Comparison of ENCODE assay signal across 8 cellular contexts in genomic region chr5:130141689-130142320, GRCh38.
DNase-seq lines count a peak whose midpoint lies in the region; ATAC-seq and TF ChIP-seq lines count a peak whose summit lies in the region.

No MANE protein-coding gene starts in this region.

- H3K4me3 ChIP-seq in OCI-LY1 (ENCODE audit: low read depth, low read length, poor library complexity, severe bottlenecking) = no peak overlapping the region
- no peak overlapping the region for H3K4me3 ChIP-seq in thoracic aorta

- no peaks in the 10 kb centered on the region for H3K4me1 Mint-ChIP-seq in effector memory CD8-positive, alpha-beta T cell (ENCODE audit: low read depth in 2 of 2)
- no peaks in the 10 kb centered on the region for H3K4me1 Mint-ChIP-seq in naive thymus-derived CD8-positive, alpha-beta T cell

- H3K27me3 Mint-ChIP-seq in effector memory CD8-positive, alpha-beta T cell = no peaks in the 10 kb centered on the region
- peaks cover 0 to 9% (median 0%) of the 10 kb centered on the region in 5 donors for H3K27me3 Mint-ChIP-seq in naive thymus-derived CD8-positive, alpha-beta T cell

- no peak overlapping the region for H3K4me2 ChIP-seq in OCI-LY1 (ENCODE audit: low read length)

- peak; percentile 41 for TF ChIP-seq CTCF in OCI-LY1 (IDR thresholded peaks at IDR 0.05; ENCODE audit: low read length)
- peak; percentile 50 for TF ChIP-seq CTCF in thoracic aorta (IDR thresholded peaks at IDR 0.05)

- H3K9me2 ChIP-seq in OCI-LY1 (ENCODE audit: low read depth, low read length) = no peaks in the 10 kb centered on the region

- H3K27ac ChIP-seq in OCI-LY1 (ENCODE audit: low read depth, low read length, poor library complexity, severe bottlenecking) (no peak overlapping the region), thoracic aorta (no peak overlapping the region)

- no peak overlapping the region for H3K27ac Mint-ChIP-seq in effector memory CD8-positive, alpha-beta T cell
- H3K27ac Mint-ChIP-seq in naive thymus-derived CD8-positive, alpha-beta T cell = no peak overlapping the region

- peaks cover 0 to 9% of the 10 kb centered on the region in 2 donors for H3K9me3 Mint-ChIP-seq in effector memory CD8-positive, alpha-beta T cell
- H3K9me3 Mint-ChIP-seq in naive thymus-derived CD8-positive, alpha-beta T cell = peaks cover 0 to 2% (median 0%) of the 10 kb centered on the region in 9 donors

- POLR2A ChIA-PET in naive thymus-derived CD8-positive, alpha-beta T cell (lab: Charles Lee) = no interaction called here

- H3K36me3 ChIP-seq in OCI-LY1 (ENCODE audit: insufficient read depth, low read length) (no peaks in the 10 kb centered on the region), thoracic aorta (no peaks in the 10 kb centered on the region)

- H3K27me3 ChIP-seq in OCI-LY1 (ENCODE audit: insufficient read depth, low read length) (no peaks in the 10 kb centered on the region; the same call in 1 of the 2 replicates), thoracic aorta (replicated peaks; ENCODE audit: insufficient read depth) (no peaks in the 10 kb centered on the region)

- no peak overlapping the region for H3K9ac ChIP-seq in OCI-LY1 (ENCODE audit: low read length)

- no peaks in the 10 kb centered on the region for H4K20me1 ChIP-seq in OCI-LY1 (ENCODE audit: insufficient read depth, low read length)

- H3K36me3 Mint-ChIP-seq in effector memory CD8-positive, alpha-beta T cell (ENCODE audit: insufficient read depth) = no peaks in the 10 kb centered on the region
- no peaks in the 10 kb centered on the region for H3K36me3 Mint-ChIP-seq in naive thymus-derived CD8-positive, alpha-beta T cell

- H3F3A ChIP-seq in OCI-LY1 (ENCODE audit: insufficient read depth, low read length) = no peaks in the 10 kb centered on the region

- H2AFZ ChIP-seq in OCI-LY1 (ENCODE audit: low read length) = no peak overlapping the region

- no peak overlapping the region for H3K4me3 Mint-ChIP-seq in effector memory CD8-positive, alpha-beta T cell
- H3K4me3 Mint-ChIP-seq in naive thymus-derived CD8-positive, alpha-beta T cell = no peak overlapping the region

- no peaks in the 10 kb centered on the region for H3K4me1 ChIP-seq in OCI-LY1 (ENCODE audit: insufficient read depth, low read length, severe bottlenecking)
- peaks cover 7 to 28% of the 10 kb centered on the region in 2 donors for H3K4me1 ChIP-seq in thoracic aorta (ENCODE audit: control insufficient read depth in 1 of 2, low read depth in 2 of 2)

- H3K9me3 ChIP-seq in OCI-LY1 (ENCODE audit: low read length) (no peaks in the 10 kb centered on the region), thoracic aorta (no peaks in the 10 kb centered on the region)

- peak; percentile 9 for DNase-seq in stimulated activated CD4-positive, alpha-beta T cell treated with anti-CD3 and anti-CD28 coated beads, Interleukin-1b, Interleukin-23, amount 100 ng/mL, for 48 hours
- no peak for DNase-seq in stimulated activated CD4-positive, alpha-beta T cell treated with anti-CD3 and anti-CD28 coated beads, Interleukin-2, amount 100 ng/mL, for 48 hours
- peak; percentile 64 for DNase-seq in foreskin melanocyte
- no peak for DNase-seq in thoracic aorta (ENCODE audit: low spot score)
- DNase-seq in effector memory CD8-positive, alpha-beta T cell = no peak
- DNase-seq in naive thymus-derived CD8-positive, alpha-beta T cell = no peak

- ATAC-seq in HG02610 (IDR thresholded peaks at IDR 0.05; ENCODE audit: unreplicated experiment) (peak; percentile 86), thoracic aorta (ENCODE audit: insufficient number of reproducible peaks, low FRiP score, low read depth) (no peak)
- no peak for ATAC-seq in effector memory CD8-positive, alpha-beta T cell (replicated peaks)
- no peak for ATAC-seq in naive thymus-derived CD8-positive, alpha-beta T cell

- no peaks in the 10 kb centered on the region for H3K79me2 ChIP-seq in OCI-LY1 (ENCODE audit: insufficient read depth, low read length)

Comparison
In these comparisons a context has a peak if more than half of its experiments do, and no peak if none do; other contexts are left out.
1. DNase-seq: peak in stimulated activated CD4-positive, alpha-beta T cell treated with anti-CD3 and anti-CD28 coated beads, Interleukin-1b, Interleukin-23, amount 100 ng/mL, for 48 hours (single experiment) and foreskin melanocyte (single experiment); none in stimulated activated CD4-positive, alpha-beta T cell treated with anti-CD3 and anti-CD28 coated beads, Interleukin-2, amount 100 ng/mL, for 48 hours (0 of 2), thoracic aorta (single experiment), effector memory CD8-positive, alpha-beta T cell (0 of 3) and naive thymus-derived CD8-positive, alpha-beta T cell (0 of 10).